In the genomic region with DNA sequence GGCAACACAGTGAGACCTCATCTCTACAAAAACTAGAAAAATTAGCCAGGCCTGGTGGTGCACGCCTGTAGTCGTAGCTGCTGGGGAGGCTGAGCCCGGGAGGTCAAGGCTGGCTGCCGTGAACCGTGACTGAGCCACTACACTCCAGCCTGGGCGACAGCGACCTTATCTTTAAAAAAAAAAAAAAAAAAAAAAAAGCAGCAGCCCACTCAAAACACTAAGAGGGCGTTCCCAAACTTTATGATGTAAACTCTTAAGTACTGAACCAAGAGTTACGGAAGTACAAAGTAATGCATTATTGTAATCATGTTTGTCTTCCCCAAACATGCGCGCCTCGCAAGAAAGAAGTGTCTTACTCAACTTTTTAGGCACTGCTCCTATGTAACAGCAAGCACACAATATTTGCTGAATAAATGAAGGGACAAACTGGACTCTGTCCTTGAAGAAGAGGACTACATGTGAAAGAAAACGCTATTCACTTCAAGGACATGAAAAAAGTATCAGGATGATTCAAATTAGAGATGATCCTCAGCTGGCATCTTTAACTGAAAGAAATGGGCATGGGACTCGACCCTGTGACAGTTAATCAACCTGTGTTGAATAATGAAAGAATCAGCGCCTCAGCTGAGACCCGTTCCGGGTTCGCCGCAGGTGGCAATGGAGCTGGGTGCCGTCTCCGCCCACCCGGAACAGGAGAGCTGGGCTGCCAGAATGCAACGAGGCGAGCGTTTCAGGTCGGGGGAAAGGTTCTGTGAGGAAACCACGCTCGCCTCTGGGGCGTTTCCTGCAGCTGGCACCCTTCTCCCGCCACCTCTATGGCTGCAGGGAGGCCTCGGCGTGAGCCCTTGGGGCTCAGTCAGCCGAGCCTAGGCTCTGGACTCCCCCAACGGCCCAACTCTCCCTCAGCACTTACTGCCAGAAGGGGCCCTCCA, we compare ENCODE assay signal across 8 cellular contexts. TPM values are rescaled to one million over a fixed set of nuclear protein-coding genes. Genes with fewer than 3 reads are reported as not detected.
DNase-seq lines count a peak whose midpoint lies in the region; ATAC-seq, FAIRE-seq and TF ChIP-seq lines count a peak whose summit lies in the region.

No MANE protein-coding gene starts in this region.

- H3K27me3 ChIP-seq in heart right ventricle = no peaks in the 10 kb centered on the region
- H3K27me3 ChIP-seq in prostate gland (replicated peaks; ENCODE audit: insufficient read depth) = no peaks in the 10 kb centered on the region

- TF ChIP-seq CTCF in heart right ventricle (IDR thresholded peaks at IDR 0.05) (no peak), prostate gland (IDR thresholded peaks at IDR 0.05) (no peak)

- DNase-seq in DMS53 treated with DMSO at 0.1 percent for 48 hours (lab: John Stamatoyannopoulos, UW; ENCODE audit: unreplicated experiment) = peak; percentile 43
- DNase-seq in KBM-7 = peak; percentile 80
- peak; percentile 62 to 65 for DNase-seq in heart right ventricle
- DNase-seq in prostate gland (ENCODE audit: low spot score) = peak; percentile 55
- DNase-seq in urothelium cell line (ENCODE audit: low spot score) = peak; percentile 67

- in situ Hi-C loops in KBM-7 (cut with MboI; ENCODE audit: low pct_unique_long_range_greater_than_20kb, low sequenced_read_pairs) = no loop called here

- no peaks in the 10 kb centered on the region for H3K9me3 Mint-ChIP-seq in activated naive CD8-positive, alpha-beta T cell (ENCODE audit: low read depth)

- H3K4me3 ChIP-seq in heart right ventricle (peak overlapping the region; percentile 80 to 100 (median 88)), prostate gland (peak overlapping the region; percentile 91 to 98)

- FAIRE-seq in urothelium cell line (lab: Jason Lieb, UNC) = no peak

- H3K27me3 Mint-ChIP-seq in activated naive CD8-positive, alpha-beta T cell = no peaks in the 10 kb centered on the region

- H3K36me3 ChIP-seq in heart right ventricle = peaks cover 0 to 30% (median 23%) of the 10 kb centered on the region in 9 donors
- H3K36me3 ChIP-seq in prostate gland = no peaks in the 10 kb centered on the region

- H3K36me3 Mint-ChIP-seq in activated naive CD8-positive, alpha-beta T cell = peaks cover 5% of the 10 kb centered on the region

- H3K4me1 ChIP-seq in heart right ventricle = peaks cover 0 to 48% (median 26%) of the 10 kb centered on the region in 9 donors
- H3K4me1 ChIP-seq in prostate gland (replicated peaks) = no peaks in the 10 kb centered on the region

- TF ChIP-seq POLR2A in prostate gland (IDR thresholded peaks at IDR 0.05) = no peak

- 10 to 11% methylated on average over 34 of the region's 34 CpGs for WGBS in heart right ventricle, 2 donors
- 11% methylated on average over 31 of the region's 34 CpGs for WGBS in prostate gland

- peaks cover 56% of the 10 kb centered on the region for H3K4me1 Mint-ChIP-seq in activated naive CD8-positive, alpha-beta T cell (ENCODE audit: low read depth)

- H3K27ac ChIP-seq in heart right ventricle (peak overlapping the region; percentile 76 to 100 (median 97)), prostate gland (peak overlapping the region; percentile 92 to 96)

- intact Hi-C loops in heart right ventricle (cut with DNase I) = loop anchor here in 8 of 10 donors (1.0 to 5.0 kb wide), 9 partner anchors 48 to 76 kb away; a partner anchor contains a TSS
- intact Hi-C loops in prostate gland (cut with DNase I) = loop anchor here (2.0 to 5.0 kb wide), 2 partner anchors 50 to 76 kb away; a partner anchor contains a TSS

- H3K27ac Mint-ChIP-seq in activated naive CD8-positive, alpha-beta T cell = peak overlapping the region; percentile 98

- ATAC-seq in GM21723 (IDR thresholded peaks at IDR 0.05; ENCODE audit: unreplicated experiment) (peak; percentile 54), SK-N-SH treated with all-trans-retinoic acid at 6 μM for 48 hours (peak; percentile 81), heart right ventricle (peak; percentile 66 to 82 (median 74))

- H3K9me3 ChIP-seq in heart right ventricle (no peaks in the 10 kb centered on the region), prostate gland (no peaks in the 10 kb centered on the region)

- peak overlapping the region; percentile 99 for H3K4me3 Mint-ChIP-seq in activated naive CD8-positive, alpha-beta T cell

TF ChIP-seq in SK-N-SH treated with all-trans-retinoic acid at 6 μM for 48 hours, 23 proteins besides CTCF, POLR2A, EP300 and RAD21:
- no peak for TF ChIP-seq ZNF565 (CRISPR knock-in tag; conservative IDR thresholded peaks at IDR 0.05; ENCODE audit: low read depth)
- no peak for TF ChIP-seq BACH2 (CRISPR knock-in tag; IDR thresholded peaks at IDR 0.05; ENCODE audit: borderline replicate concordance)
- 0 out of 2 replicates have a peak, but pooled peaks have one; percentile 11 for TF ChIP-seq ZFP3 (CRISPR knock-in tag; IDR thresholded peaks at IDR 0.05)
- 0 out of 2 replicates have a peak, but pooled peaks have one; percentile 40 for TF ChIP-seq CSDC2 (CRISPR knock-in tag; IDR thresholded peaks at IDR 0.05)

RNA-seq across cellular contexts. Expression of a gene that starts 0.7 kb away (rescaled TPM):
- total RNA-seq in heart right ventricle = 10 to 100 TPM; 43.6 to 63.4 (median 52.7) TPM
- 10 to 100 TPM; 17.4 to 43.7 TPM for polyA plus RNA-seq in heart right ventricle
- 10 to 100 TPM; 86.2 to 93.7 TPM for total RNA-seq in prostate gland

RNA-seq across cellular contexts. Expression of a gene that starts 48.4 kb away (rescaled TPM):
- total RNA-seq in heart right ventricle (1 to 10 TPM in 9 of 10 donors, under 1 TPM in 1; 0.77 to 8.6 (median 3.1) TPM), prostate gland (1 to 10 TPM in 1 of 2 donors, under 1 TPM in 1; 0.77 to 1.2 TPM)
- polyA plus RNA-seq in heart right ventricle = 1 to 10 TPM in 1 of 2 donors, under 1 TPM in 1; 0.33 to 2.1 TPM

RNA-seq across cellular contexts. Expression of a gene that starts 48.6 kb away (rescaled TPM):
- total RNA-seq in heart right ventricle (1,000 to 10,000 TPM in 6 of 10 donors, 100 to 1,000 TPM in 4; 782 to 5,382 (median 1,085) TPM), prostate gland (1,000 to 10,000 TPM; 2,014 to 2,775 TPM)
- 1,000 to 10,000 TPM in 1 of 2 donors, 100 to 1,000 TPM in 1; 833 to 1,897 TPM for polyA plus RNA-seq in heart right ventricle

Comparison
In these comparisons a context has a peak if more than half of its experiments do, and no peak if none do; other contexts are left out.
1. Peak in every context shown above with its lines: DNase-seq, ATAC-seq, H3K4me3 ChIP-seq and H3K27ac ChIP-seq.